ENCODE assay signal across 12 cellular contexts in genomic region chr10:3652886-3653285, GRCh38.
DNase-seq lines count a peak whose midpoint lies in the region; ATAC-seq and TF ChIP-seq lines count a peak whose summit lies in the region.
"Had no signal": no experiment of that assay in that cellular context is flagged by ENCODE, and none has a peak within 500 bp of the region (broad histone marks: within the 10 kb centered on the region; RNA-seq: fewer than 3 reads in every experiment).

No MANE protein-coding gene starts in this region.

- H3K79me2 ChIP-seq in osteoblast (ENCODE audit: insufficient read depth, low read length): no peaks in the 10 kb centered on the region

- no peaks in the 10 kb centered on the region for H3K36me3 Mint-ChIP-seq in activated naive CD8-positive, alpha-beta T cell treated with anti-CD3 and anti-CD28 coated beads for 36 hours

- peak; percentile 33 for DNase-seq in AG08396 (ENCODE audit: low spot score)
- DNase-seq in activated naive CD8-positive, alpha-beta T cell treated with anti-CD3 and anti-CD28 coated beads for 36 hours: peak; percentile 25
- peak; percentile 90 for DNase-seq in osteoblast (ENCODE audit: insufficient read length, low spot score, missing footprints)
- no peak for DNase-seq in NK-92 (lab: John Stamatoyannopoulos, UW; ENCODE audit: unreplicated experiment)
- DNase-seq in pons (ENCODE audit: low spot score): no peak
- no peak for DNase-seq in NCI-H774 (lab: John Stamatoyannopoulos, UW)
- DNase-seq: activated CD8-positive, alpha-beta memory T cell treated with anti-CD3 and anti-CD28 coated beads for 24 hours; DMS 273 treated with DMSO at 0.1 percent for 48 hours; NCI-H1930; thyroid gland had no signal

- H3K27ac Mint-ChIP-seq in activated naive CD8-positive, alpha-beta T cell treated with anti-CD3 and anti-CD28 coated beads for 36 hours: no peak overlapping the region

- no peak for ATAC-seq in GM21515 (IDR thresholded peaks at IDR 0.05; ENCODE audit: unreplicated experiment)

- peaks cover 18% of the 10 kb centered on the region for H3K4me1 Mint-ChIP-seq in activated naive CD8-positive, alpha-beta T cell treated with anti-CD3 and anti-CD28 coated beads for 36 hours

- H3K4me1 ChIP-seq in osteoblast (ENCODE audit: insufficient read depth, low read length): peaks cover 3% of the 10 kb centered on the region
- H3K4me1 ChIP-seq: thyroid gland had no signal

- no peaks in the 10 kb centered on the region for H3K36me3 ChIP-seq in KOPT-K1 (ENCODE audit: insufficient read depth, low read length)
- no peaks in the 10 kb centered on the region for H3K36me3 ChIP-seq in osteoblast (ENCODE audit: insufficient read depth, low read length)
- H3K36me3 ChIP-seq: thyroid gland had no signal

- H3K27me3 ChIP-seq in osteoblast (ENCODE audit: insufficient read depth, low read length): no peaks in the 10 kb centered on the region
- H3K27me3 ChIP-seq: thyroid gland had no signal

- no peaks in the 10 kb centered on the region for H3K9me3 ChIP-seq in KOPT-K1 (ENCODE audit: insufficient read depth, low read length, poor library complexity, severe bottlenecking)
- H3K9me3 ChIP-seq in osteoblast (ENCODE audit: low read depth, low read length): no peaks in the 10 kb centered on the region
- H3K9me3 ChIP-seq: thyroid gland had no signal

- peak overlapping the region; percentile 72 for H2AFZ ChIP-seq in osteoblast (ENCODE audit: low read length)

- peak overlapping the region; percentile 84 for H3K4me2 ChIP-seq in osteoblast (ENCODE audit: insufficient read depth, low read length)

- peaks cover 28% of the 10 kb centered on the region for H3K27me3 Mint-ChIP-seq in activated naive CD8-positive, alpha-beta T cell treated with anti-CD3 and anti-CD28 coated beads for 36 hours

- peak overlapping the region; percentile 25 for H3K27ac ChIP-seq in KOPT-K1 (ENCODE audit: low read depth, low read length, poor library complexity, severe bottlenecking)
- H3K27ac ChIP-seq in osteoblast (ENCODE audit: low read depth, low read length): no peak overlapping the region
- H3K27ac ChIP-seq: thyroid gland had no signal

- H3K4me3 Mint-ChIP-seq in activated naive CD8-positive, alpha-beta T cell treated with anti-CD3 and anti-CD28 coated beads for 36 hours: peak overlapping the region; percentile 59

- no peak for TF ChIP-seq CTCF in osteoblast (IDR thresholded peaks at IDR 0.05; ENCODE audit: extremely low read depth, low read depth, low read length)

- H3K9me3 Mint-ChIP-seq in activated naive CD8-positive, alpha-beta T cell treated with anti-CD3 and anti-CD28 coated beads for 36 hours: no peaks in the 10 kb centered on the region

- peak overlapping the region; percentile 66 for H3K4me3 ChIP-seq in osteoblast (ENCODE audit: insufficient read depth, low read length)
- H3K4me3 ChIP-seq: thyroid gland had no signal

- no peaks in the 10 kb centered on the region for H4K20me1 ChIP-seq in osteoblast (ENCODE audit: insufficient read depth, low read length)

Comparison
In these comparisons a context has a peak if more than half of its experiments do, and no peak if none do; other contexts are left out.
1. DNase-seq: peak in AG08396 (single experiment), activated naive CD8-positive, alpha-beta T cell treated with anti-CD3 and anti-CD28 coated beads for 36 hours (single experiment) and osteoblast (single experiment); none in NK-92 (single experiment), pons (single experiment) and NCI-H774 (single experiment).